In the genomic region with DNA sequence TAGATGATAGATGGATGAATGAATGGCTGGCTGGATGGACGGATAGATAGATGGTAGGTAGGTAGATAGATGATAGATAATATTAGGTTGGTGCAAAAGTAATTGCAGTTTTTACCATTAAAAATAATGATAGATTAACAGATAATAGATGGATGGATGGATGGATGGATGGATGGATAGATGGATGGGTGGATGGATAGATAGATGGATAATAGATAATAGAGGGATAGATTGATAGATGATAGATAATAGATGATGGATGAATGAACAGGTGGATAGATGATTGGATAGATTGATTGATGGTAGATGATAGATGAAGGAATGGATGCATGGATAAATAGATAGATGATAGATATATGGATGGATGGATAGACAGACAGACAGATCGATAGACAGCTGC, we compare ENCODE assay signal across 14 cellular contexts.
DNase-seq lines count a peak whose midpoint lies in the region; ATAC-seq and TF ChIP-seq lines count a peak whose summit lies in the region.
"Had no signal": no experiment of that assay in that cellular context is flagged by ENCODE, and none has a peak within 500 bp of the region (broad histone marks: within the 10 kb centered on the region; RNA-seq: fewer than 3 reads in every experiment).

No MANE protein-coding gene starts in this region.

- H4K20me1 ChIP-seq in GM23338 (replicated peaks; ENCODE audit: insufficient read depth), result no peaks in the 10 kb centered on the region

- no peaks in the 10 kb centered on the region for H3K4me1 ChIP-seq in GM23338 (ENCODE audit: insufficient read depth)
- H3K4me1 ChIP-seq: BLaER1 treated with 17β-estradiol and CSF1 and Interleukin-3, amounts not matched to agents 10 nM and 100 nM had no signal

- POLR2A ChIA-PET in HEK293T (lab: Yijun Ruan, JAX), result no interaction called here

- H3K27ac ChIP-seq in GM23338 (ENCODE audit: low read depth) (no peak overlapping the region), dorsolateral prefrontal cortex (peak overlapping the region in 36 of 59 donors; percentile 4 to 89 (median 56)), substantia nigra (ENCODE audit: low read depth, low read length, poor library complexity, severe bottlenecking) (peak overlapping the region; percentile 0)
- H3K27ac ChIP-seq: BLaER1 treated with 17β-estradiol and CSF1 and Interleukin-3, amounts not matched to agents 10 nM and 100 nM had no signal

- H3K27me3 Mint-ChIP-seq in GM23338 (ENCODE audit: insufficient read depth, low read depth, poor library complexity), result no peaks in the 10 kb centered on the region
- H3K27me3 Mint-ChIP-seq: B cell had no signal

- peaks cover 3% of the 10 kb centered on the region; the same call in 1 of the 3 replicates for H3K36me3 Mint-ChIP-seq in GM23338 (ENCODE audit: low read depth)

- no peaks in the 10 kb centered on the region for H3F3A ChIP-seq in GM23338 (replicated peaks; ENCODE audit: low read depth)

- no peaks in the 10 kb centered on the region for H3K79me2 ChIP-seq in GM23338 (replicated peaks; ENCODE audit: insufficient read depth)

- H3K4me3 ChIP-seq in GM23338 (no peak overlapping the region), dorsolateral prefrontal cortex (no peak overlapping the region)
- H3K4me3 ChIP-seq: BLaER1 treated with 17β-estradiol and CSF1 and Interleukin-3, amounts not matched to agents 10 nM and 100 nM; HAP-1 had no signal

- TF ChIP-seq CTCF in GM23338 (conservative IDR thresholded peaks at IDR 0.05; ENCODE audit: low read depth in 2 of 2), result no peak
- no peak for TF ChIP-seq CTCF in dorsolateral prefrontal cortex (IDR thresholded peaks at IDR 0.05 in 54 of 56, conservative IDR thresholded peaks at IDR 0.05 in 2 of 56; ENCODE audit: low read depth in 1 of 56, partially characterized antibody in 56 of 56)

- DNase-seq in GM23338 (ENCODE audit: low spot score) (no peak), HEK293T (ENCODE audit: extremely low spot score) (no peak), dorsolateral prefrontal cortex (no peak), substantia nigra (lab: John Stamatoyannopoulos, UW) (no peak), middle frontal gyrus (ENCODE audit: extremely low spot score, low spot score) (no peak), Right ventricle myocardium inferior (ENCODE audit: missing footprints) (no peak), epidermal melanocyte (ENCODE audit: insufficient read length, low spot score) (no peak)
- DNase-seq: Calu3; CD8-positive, alpha-beta T cell; DMS79 treated with DMSO at 0.1 percent for 48 hours; GF-D8 had no signal

- H3K4me3 Mint-ChIP-seq in GM23338, result peak overlapping the region; percentile 1; the same call in 1 of the 3 replicates
- H3K4me3 Mint-ChIP-seq: B cell; CD8-positive, alpha-beta T cell had no signal

- CTCF ChIA-PET in HEK293T (lab: Yijun Ruan, JAX), result no interaction called here

- no peaks in the 10 kb centered on the region; the same call in 1 of the 2 replicates for H3K36me3 ChIP-seq in GM23338 (ENCODE audit: insufficient read depth)
- H3K36me3 ChIP-seq: HAP-1 had no signal

- peaks cover 5% of the 10 kb centered on the region; the same call in 2 of the 3 replicates for H3K9me3 Mint-ChIP-seq in GM23338
- H3K9me3 Mint-ChIP-seq: CD8-positive, alpha-beta T cell had no signal

- intact Hi-C loops in dorsolateral prefrontal cortex (cut with DNase I), result no loop called here
- intact Hi-C loops in Right ventricle myocardium inferior (cut with DNase I), result no loop called here

- H3K4me1 Mint-ChIP-seq in GM23338, result peaks cover 2% of the 10 kb centered on the region; the same call in 1 of the 3 replicates
- H3K4me1 Mint-ChIP-seq: B cell had no signal

- H2AFZ ChIP-seq in GM23338, result no peak overlapping the region

- no peak for ATAC-seq in GM23338
- ATAC-seq in Right ventricle myocardium inferior, result no peak
- ATAC-seq: CD8-positive, alpha-beta T cell had no signal

- H3K4me2 ChIP-seq in GM23338, result no peak overlapping the region
- H3K4me2 ChIP-seq: BLaER1 treated with 17β-estradiol and CSF1 and Interleukin-3, amounts not matched to agents 10 nM and 100 nM had no signal

- H3K27me3 ChIP-seq in GM23338 (ENCODE audit: insufficient read depth) (no peaks in the 10 kb centered on the region), dorsolateral prefrontal cortex (no peaks in the 10 kb centered on the region)
- H3K27me3 ChIP-seq: BLaER1 treated with 17β-estradiol and CSF1 and Interleukin-3, amounts not matched to agents 10 nM and 100 nM had no signal

- H3K9me2 ChIP-seq in GM23338 (ENCODE audit: insufficient read depth), result 0 out of 2 replicates have a peak, but pooled peaks cover 7% of the 10 kb centered on the region

- no peak overlapping the region for H3K27ac Mint-ChIP-seq in GM23338
- H3K27ac Mint-ChIP-seq: B cell; CD8-positive, alpha-beta T cell had no signal

TF ChIP-seq in GM23338, 12 proteins besides CTCF, POLR2A, EP300 and RAD21 (continues in another document):
- no peak for TF ChIP-seq ZNF114 (CRISPR knock-in tag; IDR thresholded peaks at IDR 0.05)
- TF ChIP-seq POLR2AphosphoS5 (IDR thresholded peaks at IDR 0.05; ENCODE audit: low read depth), result no peak
- TF ChIP-seq ZNF331 (CRISPR knock-in tag; IDR thresholded peaks at IDR 0.05; ENCODE audit: low read depth), result no peak
- no peak for TF ChIP-seq CREB1 (CRISPR knock-in tag; IDR thresholded peaks at IDR 0.05; ENCODE audit: low read depth)
- TF ChIP-seq EZH2phosphoT487 (IDR thresholded peaks at IDR 0.05; ENCODE audit: unreplicated experiment), result no peak

TF ChIP-seq in HEK293T, 16 proteins besides CTCF, POLR2A, EP300 and RAD21:
- TF ChIP-seq TARDBP (IDR thresholded peaks at IDR 0.05), result no peak
- TF ChIP-seq ARNT (IDR thresholded peaks at IDR 0.05), result no peak
- no peak for TF ChIP-seq SUZ12 (IDR thresholded peaks at IDR 0.05)
- no peak for TF ChIP-seq L3MBTL2 (conservative IDR thresholded peaks at IDR 0.05)
- TF ChIP-seq ELF4 (IDR thresholded peaks at IDR 0.05), result peak; percentile 42; the same call in 1 of the 2 replicates
- no peak for TF ChIP-seq FOXK2 (IDR thresholded peaks at IDR 0.05)
TF ChIP-seq in HEK293T: peak in this region for 1.
